In the genomic region with DNA sequence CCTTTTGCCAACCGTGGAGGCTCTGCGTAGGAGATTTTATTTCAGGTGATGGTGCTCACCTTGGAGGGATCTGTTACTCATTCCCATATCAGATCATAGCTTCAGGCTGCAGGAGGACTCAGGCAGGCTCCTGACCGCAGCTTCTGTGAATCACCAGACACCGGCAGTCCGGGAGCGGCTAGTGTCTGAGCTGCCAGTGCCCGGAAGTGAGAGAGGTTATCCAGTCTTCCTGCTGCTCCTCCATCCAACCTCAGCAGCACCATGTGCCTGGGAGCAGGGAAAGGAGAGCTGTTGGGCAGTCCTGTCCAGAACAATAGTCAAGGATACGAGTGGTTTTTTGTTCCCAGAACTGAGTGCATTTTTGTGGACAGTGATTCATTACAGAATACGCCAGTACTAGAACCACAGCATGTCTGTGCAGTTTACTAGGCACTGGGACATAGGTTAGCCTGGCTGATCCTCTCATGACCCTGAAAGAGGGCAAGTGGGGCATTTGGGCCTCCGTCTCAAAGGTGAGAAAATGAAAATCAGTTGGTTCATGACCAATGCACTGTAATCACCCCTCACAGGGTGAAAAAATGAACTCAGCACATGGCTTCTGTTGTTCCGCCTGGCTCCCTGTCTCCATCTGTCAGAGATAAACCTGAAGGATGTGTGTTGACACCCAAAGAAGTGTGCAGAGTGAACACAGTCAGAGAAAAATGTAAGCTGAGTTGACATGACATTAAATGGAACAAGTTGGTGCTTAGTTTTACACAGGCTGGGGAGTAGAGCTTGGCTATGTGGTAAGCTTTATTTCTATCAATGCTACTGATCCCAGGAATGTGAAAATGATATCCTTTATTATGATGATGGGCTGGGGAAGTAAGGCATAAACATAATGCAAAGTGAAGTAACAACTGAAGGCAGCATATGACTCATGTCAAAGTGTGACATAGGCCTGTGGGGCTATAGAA, we compare ENCODE assay signal across 10 cellular contexts. TPM values are rescaled to one million over a fixed set of nuclear protein-coding genes. Genes with fewer than 3 reads are reported as not detected.
A peak's percentile ranks its signal among the peaks of the same experiment; 100 is the strongest.
DNase-seq lines count a peak whose midpoint lies in the region; ATAC-seq and TF ChIP-seq lines count a peak whose summit lies in the region.
"Had no signal": no experiment of that assay in that cellular context is flagged by ENCODE, and none has a peak within 500 bp of the region (broad histone marks: within the 10 kb centered on the region; RNA-seq: fewer than 3 reads in every experiment).

No MANE protein-coding gene starts in this region.

- no peak overlapping the region for H3K4me3 Mint-ChIP-seq in activated CD4-positive, alpha-beta T cell treated with anti-CD3 and anti-CD28 coated beads, Interleukin-2, amount 10 ng/mL, durations not matched to agents 7 days and 5 days
- H3K4me3 Mint-ChIP-seq: stimulated activated naive CD8-positive, alpha-beta T cell treated with anti-CD3 and anti-CD28 coated beads, Interleukin-15, Interleukin-2, amounts not matched to agents 100 ng/mL and 50 ng/mL, for 24 hours had no signal

- no peak for TF ChIP-seq CTCF in fibroblast of pulmonary artery (IDR thresholded peaks at IDR 0.05; ENCODE audit: low read length, missing control alignments)

- H3K27me3 Mint-ChIP-seq in activated CD4-positive, alpha-beta T cell treated with anti-CD3 and anti-CD28 coated beads, Interleukin-2, amount 10 ng/mL, durations not matched to agents 7 days and 5 days, result peaks cover 8% of the 10 kb centered on the region

- peak overlapping the region; percentile 1 for H3K4me3 ChIP-seq in fibroblast of pulmonary artery (replicated peaks; ENCODE audit: low read depth, low read length)

- CTCF ChIA-PET in activated CD4-positive, alpha-beta T cell treated with anti-CD3 and anti-CD28 coated beads, Interleukin-2, amount 10 ng/mL, durations not matched to agents 7 days and 5 days (lab: Charles Lee), result no interaction called here

- H3K27ac Mint-ChIP-seq in activated CD4-positive, alpha-beta T cell treated with anti-CD3 and anti-CD28 coated beads, Interleukin-2, amount 10 ng/mL, durations not matched to agents 7 days and 5 days, result no peak overlapping the region
- H3K27ac Mint-ChIP-seq: stimulated activated naive CD8-positive, alpha-beta T cell treated with anti-CD3 and anti-CD28 coated beads, Interleukin-15, Interleukin-2, amounts not matched to agents 100 ng/mL and 50 ng/mL, for 24 hours had no signal

- POLR2A ChIA-PET in activated CD4-positive, alpha-beta T cell treated with anti-CD3 and anti-CD28 coated beads, Interleukin-2, amount 10 ng/mL, durations not matched to agents 7 days and 5 days (lab: Charles Lee), result no interaction called here

- DNase-seq in ELR (ENCODE audit: low read depth) (peak; percentile 99), SK-MEL-5 (ENCODE audit: low read depth, low spot score) (peak; percentile 39), fibroblast of pulmonary artery (ENCODE audit: low read depth) (peak; percentile 99), renal cortical epithelial cell (ENCODE audit: low read depth) (peak; percentile 99), T-helper 1 cell (no peak)
- no peak for DNase-seq in activated CD4-positive, alpha-beta T cell treated with anti-CD3 and anti-CD28 coated beads, Interleukin-2, amount 10 ng/mL, durations not matched to agents 7 days and 5 days
- DNase-seq: occipital lobe had no signal

- no peaks in the 10 kb centered on the region for H3K4me1 Mint-ChIP-seq in activated CD4-positive, alpha-beta T cell treated with anti-CD3 and anti-CD28 coated beads, Interleukin-2, amount 10 ng/mL, durations not matched to agents 7 days and 5 days

- H3K9me3 Mint-ChIP-seq in activated CD4-positive, alpha-beta T cell treated with anti-CD3 and anti-CD28 coated beads, Interleukin-2, amount 10 ng/mL, durations not matched to agents 7 days and 5 days, result no peaks in the 10 kb centered on the region
- H3K9me3 Mint-ChIP-seq: stimulated activated naive CD8-positive, alpha-beta T cell treated with anti-CD3 and anti-CD28 coated beads, Interleukin-15, Interleukin-2, amounts not matched to agents 100 ng/mL and 50 ng/mL, for 24 hours had no signal

- in situ Hi-C loops in SK-MEL-5 (cut with HindIII; ENCODE audit: low pct_unique_long_range_greater_than_20kb, low sequenced_read_pairs), result no loop called here

- no peaks in the 10 kb centered on the region for H3K36me3 Mint-ChIP-seq in activated CD4-positive, alpha-beta T cell treated with anti-CD3 and anti-CD28 coated beads, Interleukin-2, amount 10 ng/mL, durations not matched to agents 7 days and 5 days (ENCODE audit: low read depth)

- ATAC-seq in HG03565 (IDR thresholded peaks at IDR 0.05; ENCODE audit: unreplicated experiment) (no peak), HG03045 (IDR thresholded peaks at IDR 0.05; ENCODE audit: unreplicated experiment) (no peak)

RNA-seq across cellular contexts. Expression of gene FHOD3, which starts 12.2 kb away (rescaled TPM):
- total RNA-seq in SK-MEL-5 (2014; rRNA removed; shearing (Covaris generic)), result 2.4 and 2.8 TPM in 2 replicates
- polyA plus RNA-seq in SK-MEL-5 (2015; cell fraction: cytosol; rRNA removed), result 1.9 and 2.4 TPM in 2 replicates
- 0.45 and 2.6 TPM in 2 replicates for polyA plus RNA-seq in SK-MEL-5 (2015; cell fraction: nucleus; rRNA removed)
- 39.4 and 117 TPM in 2 replicates for total RNA-seq in renal cortical epithelial cell
- not detected for total RNA-seq in activated CD4-positive, alpha-beta T cell treated with anti-CD3 and anti-CD28 coated beads, Interleukin-2, amount 10 ng/mL, durations not matched to agents 7 days and 5 days

Comparison
In these comparisons a context has a peak if more than half of its experiments do, and no peak if none do; other contexts are left out.
1. DNase-seq: peak in ELR (single experiment), SK-MEL-5 (single experiment), fibroblast of pulmonary artery (single experiment) and renal cortical epithelial cell (single experiment); none in T-helper 1 cell (0 of 5) and activated CD4-positive, alpha-beta T cell treated with anti-CD3 and anti-CD28 coated beads, Interleukin-2, amount 10 ng/mL, durations not matched to agents 7 days and 5 days (single experiment).
2. RNA of gene FHOD3, which starts 12.2 kb away (total RNA-seq): 39.4 to 117 TPM in renal cortical epithelial cell; 2.4 to 2.8 TPM in SK-MEL-5 and not detected in activated CD4-positive, alpha-beta T cell treated with anti-CD3 and anti-CD28 coated beads, Interleukin-2, amount 10 ng/mL, durations not matched to agents 7 days and 5 days; every median in the first group is over 10 times any median in the second.